Comparison of ENCODE assay signal across 8 cellular contexts in the genomic region with DNA sequence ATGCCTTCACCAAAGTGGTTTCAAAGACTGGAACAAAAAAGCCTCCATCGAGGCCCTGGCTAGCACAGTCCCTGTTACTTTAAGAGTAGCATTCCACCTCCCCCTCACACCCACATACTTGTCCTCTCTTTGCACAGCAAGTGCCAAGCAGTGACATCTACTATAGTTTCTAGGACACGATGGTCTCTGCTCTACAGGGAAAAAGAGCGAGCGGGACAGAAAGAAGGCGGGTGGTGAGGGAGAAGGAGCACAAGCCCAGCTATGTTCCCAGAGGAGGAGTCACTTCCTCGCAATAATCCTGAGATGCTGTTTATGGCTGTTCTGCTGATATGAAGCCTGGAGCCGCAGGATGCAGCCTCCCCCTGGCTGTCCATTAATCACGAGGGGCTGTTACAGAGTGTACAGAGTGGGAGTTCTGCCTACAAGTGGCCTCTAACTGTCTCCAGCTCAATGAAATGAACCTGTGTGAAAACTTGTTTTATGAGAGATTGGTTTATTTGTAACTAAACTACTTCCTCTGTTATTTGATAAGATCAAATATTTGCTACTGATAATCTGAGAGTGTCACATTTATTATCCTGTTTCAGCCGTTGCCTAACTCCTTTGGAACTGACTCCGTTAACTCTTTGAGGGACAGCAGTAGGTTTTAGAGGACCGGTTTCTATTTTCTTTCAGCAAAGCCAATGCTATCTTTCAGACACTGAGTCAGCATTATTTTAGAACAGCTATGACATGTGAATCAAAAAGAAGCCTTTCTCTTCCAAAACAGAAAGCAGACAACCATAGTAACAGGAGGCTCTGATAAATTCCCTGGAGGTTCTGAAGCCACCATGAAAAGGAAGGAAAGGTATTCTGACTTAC.
DNase-seq lines count a peak whose midpoint lies in the region; ATAC-seq and TF ChIP-seq lines count a peak whose summit lies in the region.

No MANE protein-coding gene starts in this region.

- TF ChIP-seq CTCF in Peyer's patch (IDR thresholded peaks at IDR 0.05), result peak in 1 of 6 experiments; percentile 12
- TF ChIP-seq CTCF in esophagus squamous epithelium (IDR thresholded peaks at IDR 0.05), result no peak
- TF ChIP-seq CTCF in GM20000 (IDR thresholded peaks at IDR 0.05; ENCODE audit: extremely low read depth, missing control alignments), result no peak

- H3K4me1 ChIP-seq in BLaER1 treated with 17β-estradiol and CSF1 and Interleukin-3, amounts not matched to agents 10 nM and 100 nM, result peaks cover 24 to 31% (median 26%) of the 10 kb centered on the region in 10 experiments
- H3K4me1 ChIP-seq in Peyer's patch (peaks cover 0 to 34% (median 0%) of the 10 kb centered on the region in 4 donors), esophagus squamous epithelium (peaks cover 0 to 20% (median 0%) of the 10 kb centered on the region in 3 donors), muscle layer of colon (ENCODE audit: insufficient read depth, low read length) (peaks cover 9% of the 10 kb centered on the region)

- H4K20me1 ChIP-seq in BLaER1 treated with 17β-estradiol and CSF1 and Interleukin-3, amounts not matched to agents 10 nM and 100 nM, result no peaks in the 10 kb centered on the region

- H3K9ac ChIP-seq in BLaER1 treated with 17β-estradiol and CSF1 and Interleukin-3, amounts not matched to agents 10 nM and 100 nM, result peak overlapping the region in 1 of 11 experiments; percentile 3; a peak in 2 of 22 replicates
- no peak overlapping the region for H3K9ac ChIP-seq in muscle layer of colon (ENCODE audit: low read length)

- TF ChIP-seq POLR2A in Peyer's patch (IDR thresholded peaks at IDR 0.05) (peak in 1 of 2 donors; percentile 38), esophagus squamous epithelium (IDR thresholded peaks at IDR 0.05) (no peak)

- DNase-seq in Peyer's patch (peak in 2 of 3 donors; percentile 70 to 83), esophagus squamous epithelium (lab: John Stamatoyannopoulos, UW) (no peak), AML-193 (lab: John Stamatoyannopoulos, UW) (no peak), GM20000 (ENCODE audit: low spot score) (no peak)
- DNase-seq in stimulated activated CD8-positive, alpha-beta memory T cell treated with anti-CD3 and anti-CD28 coated beads, Interleukin-4, amount 100 ng/mL, for 48 hours, result no peak

- no peak for ATAC-seq in HG02884 (IDR thresholded peaks at IDR 0.05; ENCODE audit: unreplicated experiment)

- no peak overlapping the region for H3K4me3 ChIP-seq in BLaER1 treated with 17β-estradiol and CSF1 and Interleukin-3, amounts not matched to agents 10 nM and 100 nM
- H3K4me3 ChIP-seq in Peyer's patch, result peak overlapping the region in 2 of 4 donors; percentile 24 to 35
- H3K4me3 ChIP-seq in esophagus squamous epithelium, result peak overlapping the region in 2 of 4 donors; percentile 0 to 34
- peak overlapping the region in 1 of 2 donors; percentile 7 for H3K4me3 ChIP-seq in muscle layer of colon (ENCODE audit: low read depth in 1 of 2, low read length in 2 of 2)

- no peaks in the 10 kb centered on the region for H3K27me3 ChIP-seq in BLaER1 treated with 17β-estradiol and CSF1 and Interleukin-3, amounts not matched to agents 10 nM and 100 nM
- H3K27me3 ChIP-seq in Peyer's patch (no peaks in the 10 kb centered on the region), esophagus squamous epithelium (no peaks in the 10 kb centered on the region), muscle layer of colon (ENCODE audit: control insufficient read depth in 1 of 2, insufficient read depth in 2 of 2, low read length in 2 of 2) (no peaks in the 10 kb centered on the region)

- H3K4me2 ChIP-seq in BLaER1 treated with 17β-estradiol and CSF1 and Interleukin-3, amounts not matched to agents 10 nM and 100 nM, result peak overlapping the region; percentile 49 to 76 (median 60)

- H3K27ac ChIP-seq in BLaER1 treated with 17β-estradiol and CSF1 and Interleukin-3, amounts not matched to agents 10 nM and 100 nM, result peak overlapping the region in 6 of 11 experiments; percentile 5 to 38 (median 24); a peak in 5 of 22 replicates
- H3K27ac ChIP-seq in Peyer's patch (peak overlapping the region in 3 of 4 donors; percentile 44 to 77 (median 65)), esophagus squamous epithelium (peak overlapping the region in 3 of 4 donors; percentile 40 to 75 (median 59)), muscle layer of colon (ENCODE audit: low read depth, low read length) (peak overlapping the region; percentile 42)

- H3K9me3 ChIP-seq in BLaER1 treated with 17β-estradiol and CSF1 and Interleukin-3, amounts not matched to agents 10 nM and 100 nM (replicated peaks in 1 of 11), result no peaks in the 10 kb centered on the region
- H3K9me3 ChIP-seq in Peyer's patch, result no peaks in the 10 kb centered on the region
- no peaks in the 10 kb centered on the region for H3K9me3 ChIP-seq in esophagus squamous epithelium
- no peaks in the 10 kb centered on the region for H3K9me3 ChIP-seq in muscle layer of colon (ENCODE audit: low read length)

- 30 to 38% methylated on average over 9 to 11 of the region's 11 CpGs for WGBS in esophagus squamous epithelium, 2 donors

- no peaks in the 10 kb centered on the region for H3K36me3 ChIP-seq in BLaER1 treated with 17β-estradiol and CSF1 and Interleukin-3, amounts not matched to agents 10 nM and 100 nM
- H3K36me3 ChIP-seq in Peyer's patch, result no peaks in the 10 kb centered on the region
- H3K36me3 ChIP-seq in esophagus squamous epithelium, result no peaks in the 10 kb centered on the region
- H3K36me3 ChIP-seq in muscle layer of colon (ENCODE audit: insufficient read depth, low read length), result no peaks in the 10 kb centered on the region

- intact Hi-C loops in esophagus squamous epithelium (cut with DNase I), result no loop called here

Comparison
In these comparisons a context has a peak if more than half of its experiments do, and no peak if none do; other contexts are left out.
1. DNase-seq: peak in Peyer's patch (2 of 3); none in esophagus squamous epithelium (single experiment), stimulated activated CD8-positive, alpha-beta memory T cell treated with anti-CD3 and anti-CD28 coated beads, Interleukin-4, amount 100 ng/mL, for 48 hours (single experiment), AML-193 (0 of 2) and GM20000 (single experiment).
2. Peak in every context shown above with its lines, with median percentiles within 50 percentile points of each other: H3K27ac ChIP-seq.